Comparison of ENCODE assay signal across 10 cellular contexts in genomic region chr4:182240161-182241130, GRCh38. TPM values are rescaled to one million over a fixed set of nuclear protein-coding genes. Genes with fewer than 3 reads are reported as not detected.
DNase-seq lines count a peak whose midpoint lies in the region; ATAC-seq and TF ChIP-seq lines count a peak whose summit lies in the region.
"Had no signal": no experiment of that assay in that cellular context is flagged by ENCODE, and none has a peak within 500 bp of the region (broad histone marks: within the 10 kb centered on the region; RNA-seq: fewer than 3 reads in every experiment).

No MANE protein-coding gene starts in this region.

- peak in 1 of 2 experiments; percentile 57; a peak in 1 of 4 replicates for TF ChIP-seq EP300 in SK-N-SH (IDR thresholded peaks at IDR 0.05; ENCODE audit: borderline replicate concordance in 1 of 2, low read depth in 1 of 2, low read length in 1 of 2)

- peak overlapping the region; percentile 37; the same call in 1 of the 2 replicates for H3K9ac ChIP-seq in SK-N-SH

- H3K4me3 ChIP-seq in SK-N-SH (ENCODE audit: low read depth in 2 of 2, low read length in 1 of 2) (no peak overlapping the region), foreskin fibroblast (ENCODE audit: low read depth in 1 of 2, low read length in 2 of 2) (peak overlapping the region in 1 of 2 donors; percentile 13), mucosa of descending colon (no peak overlapping the region)

- peak; percentile 62 for DNase-seq in GM04504 (ENCODE audit: low read depth)
- peak; percentile 20 for DNase-seq in SK-N-SH
- DNase-seq in foreskin fibroblast: peak; percentile 35 to 68
- peak; percentile 46 for DNase-seq in retina
- no peak for DNase-seq in mucosa of descending colon
- no peak for DNase-seq in T-helper 1 cell
- DNase-seq in NCI-H526 (lab: John Stamatoyannopoulos, UW): no peak
- DNase-seq in substantia nigra (lab: John Stamatoyannopoulos, UW): no peak
- DNase-seq: activated B cell treated with CpG ODN at 0.5 μM for 24 hours had no signal

- TF ChIP-seq RAD21 in SK-N-SH (IDR thresholded peaks at IDR 0.05; ENCODE audit: low read length): no peak

- intact Hi-C loops in mucosa of descending colon (cut with DNase I, micrococcal nuclease): no loop called here

- 39% methylated on average over 18 of the region's 18 CpGs for WGBS in SK-N-SH (ENCODE audit: low lambda C conversion rate)

- CTCF ChIA-PET in SK-N-SH (lab: Yijun Ruan, JAX): no interaction called here

- POLR2A ChIA-PET in SK-N-SH (lab: Yijun Ruan, JAX): no interaction called here

- H3K4me1 ChIP-seq in SK-N-SH (ENCODE audit: control insufficient read depth in 1 of 2, insufficient read depth in 2 of 2, low read depth in 1 of 2, low read length in 1 of 2): peaks cover 10 to 16% of the 10 kb centered on the region in 2 experiments; a peak in 3 of 4 replicates
- H3K4me1 ChIP-seq in mucosa of descending colon (ENCODE audit: low read depth): no peaks in the 10 kb centered on the region

- no peak for TF ChIP-seq CTCF in SK-N-SH (IDR thresholded peaks at IDR 0.05)
- TF ChIP-seq CTCF in foreskin fibroblast (IDR thresholded peaks at IDR 0.05; ENCODE audit: low read depth, low read length): no peak
- no peak for TF ChIP-seq CTCF in mucosa of descending colon (IDR thresholded peaks at IDR 0.05)

- peaks cover 36% of the 10 kb centered on the region for H3F3A ChIP-seq in SK-N-SH (replicated peaks; ENCODE audit: insufficient read depth)

- no peaks in the 10 kb centered on the region for H3K79me2 ChIP-seq in SK-N-SH (ENCODE audit: insufficient read depth)

- H4K20me1 ChIP-seq in SK-N-SH (ENCODE audit: insufficient read depth): no peaks in the 10 kb centered on the region

- H3K27me3 ChIP-seq in SK-N-SH (ENCODE audit: insufficient read depth): no peaks in the 10 kb centered on the region

- H3K36me3 ChIP-seq in SK-N-SH (replicated peaks in 1 of 2; ENCODE audit: control insufficient read depth in 1 of 2, insufficient read depth in 2 of 2, low read length in 1 of 2) (no peaks in the 10 kb centered on the region), mucosa of descending colon (ENCODE audit: low read depth) (no peaks in the 10 kb centered on the region)

- peak overlapping the region; percentile 53; the same call in 1 of the 2 replicates for H2AFZ ChIP-seq in SK-N-SH (ENCODE audit: low read depth)

- H3K4me2 ChIP-seq in SK-N-SH: peak overlapping the region; percentile 60

- no peaks in the 10 kb centered on the region for H3K9me3 ChIP-seq in SK-N-SH
- H3K9me3 ChIP-seq in mucosa of descending colon: no peaks in the 10 kb centered on the region

- H3K9me2 ChIP-seq in SK-N-SH: no peaks in the 10 kb centered on the region

- no peak for ATAC-seq in mucosa of descending colon

- peak overlapping the region; percentile 37 to 50; a peak in 3 of 4 replicates for H3K27ac ChIP-seq in SK-N-SH (ENCODE audit: low read depth in 2 of 2, low read length in 1 of 2)
- no peak overlapping the region for H3K27ac ChIP-seq in substantia nigra (ENCODE audit: low read depth, low read length, poor library complexity, severe bottlenecking)

TF ChIP-seq in SK-N-SH, 30 proteins besides CTCF, POLR2A, EP300 and RAD21 (continues in another document):
- TF ChIP-seq TEAD4 (IDR thresholded peaks at IDR 0.05; ENCODE audit: borderline replicate concordance, insufficient read depth) (peak; percentile 78), NRF1 (IDR thresholded peaks at IDR 0.05; ENCODE audit: low read depth, low read length) (no peak), MXI1 (IDR thresholded peaks at IDR 0.05; ENCODE audit: low read depth, low read length) (no peak), TCF12 (IDR thresholded peaks at IDR 0.05) (peak; percentile 86), JUND (IDR thresholded peaks at IDR 0.05) (peak; percentile 79), FOSL2 (IDR thresholded peaks at IDR 0.05; ENCODE audit: borderline replicate concordance, low read depth) (0 out of 2 replicates have a peak, but pooled peaks have one; percentile 28), ELF1 (IDR thresholded peaks at IDR 0.05) (no peak), NFIC (IDR thresholded peaks at IDR 0.05; ENCODE audit: borderline replicate concordance) (peak; percentile 66; the same call in 1 of the 2 replicates), ZBTB33 (IDR thresholded peaks at IDR 0.05; ENCODE audit: borderline replicate concordance, low read depth) (no peak), MEF2A (IDR thresholded peaks at IDR 0.05; ENCODE audit: borderline replicate concordance, low read depth) (peak; percentile 23; the same call in 1 of the 2 replicates), RCOR1 (IDR thresholded peaks at IDR 0.05; ENCODE audit: low read length) (no peak), EZH2phosphoT487 (IDR thresholded peaks at IDR 0.05; ENCODE audit: borderline replicate concordance, low read depth) (no peak), IRF3 (IDR thresholded peaks at IDR 0.05; ENCODE audit: low read depth, low read length) (no peak), RFX5 (IDR thresholded peaks at IDR 0.05; ENCODE audit: low read length) (no peak), GABPA (IDR thresholded peaks at IDR 0.05; ENCODE audit: low read depth) (no peak), CHD2 (IDR thresholded peaks at IDR 0.05; ENCODE audit: low read length, partially characterized antibody) (no peak), FOXJ3 (CRISPR knock-in tag; IDR thresholded peaks at IDR 0.05) (no peak), MAX (IDR thresholded peaks at IDR 0.05; ENCODE audit: low read depth) (peak; percentile 84), PBX3 (IDR thresholded peaks at IDR 0.05) (peak; percentile 72), USF1 (IDR thresholded peaks at IDR 0.05; ENCODE audit: borderline replicate concordance, low read depth) (no peak)

RNA-seq across cellular contexts. Expression of gene TENM3, which starts 2.8 kb away (rescaled TPM):
- 10.4 and 13.3 TPM in 2 replicates for polyA plus RNA-seq in SK-N-SH (2012; rRNA removed)
- 9.4 and 11.4 TPM in 2 replicates for polyA plus RNA-seq in SK-N-SH (2012; cell fraction: cytosol; rRNA removed)
- 6.7 and 12.6 TPM in 2 replicates for polyA plus RNA-seq in SK-N-SH (2012; cell fraction: nucleus; rRNA removed)
- 10 to 100 TPM in 1 of 3 donors, under 1 TPM in 2; 0.58 to 19.2 (median 0.70) TPM for total RNA-seq in mucosa of descending colon
- total RNA-seq: activated B cell treated with CpG ODN at 0.5 μM for 24 hours; activated T-helper 1 cell treated with anti-CD3 and anti-CD28 coated beads, Interleukin-12 subunit alpha, Interleukin-12 subunit beta, Interleukin-2, Interleukin-4 antibody, amounts not matched to agents 30 ng/mL and 10 ng/mL and 1 ng/mL, durations not matched to agents 14 hours and 24 hours and 36 hours had no signal

Comparison
In these comparisons a context has a peak if more than half of its experiments do, and no peak if none do; other contexts are left out.
1. DNase-seq: peak in GM04504 (single experiment), SK-N-SH (single experiment), foreskin fibroblast (2 of 2) and retina (single experiment); none in mucosa of descending colon (0 of 3), T-helper 1 cell (0 of 5), NCI-H526 (0 of 2) and substantia nigra (0 of 49).